ENCODE assay signal across 8 cellular contexts in the genomic region with DNA sequence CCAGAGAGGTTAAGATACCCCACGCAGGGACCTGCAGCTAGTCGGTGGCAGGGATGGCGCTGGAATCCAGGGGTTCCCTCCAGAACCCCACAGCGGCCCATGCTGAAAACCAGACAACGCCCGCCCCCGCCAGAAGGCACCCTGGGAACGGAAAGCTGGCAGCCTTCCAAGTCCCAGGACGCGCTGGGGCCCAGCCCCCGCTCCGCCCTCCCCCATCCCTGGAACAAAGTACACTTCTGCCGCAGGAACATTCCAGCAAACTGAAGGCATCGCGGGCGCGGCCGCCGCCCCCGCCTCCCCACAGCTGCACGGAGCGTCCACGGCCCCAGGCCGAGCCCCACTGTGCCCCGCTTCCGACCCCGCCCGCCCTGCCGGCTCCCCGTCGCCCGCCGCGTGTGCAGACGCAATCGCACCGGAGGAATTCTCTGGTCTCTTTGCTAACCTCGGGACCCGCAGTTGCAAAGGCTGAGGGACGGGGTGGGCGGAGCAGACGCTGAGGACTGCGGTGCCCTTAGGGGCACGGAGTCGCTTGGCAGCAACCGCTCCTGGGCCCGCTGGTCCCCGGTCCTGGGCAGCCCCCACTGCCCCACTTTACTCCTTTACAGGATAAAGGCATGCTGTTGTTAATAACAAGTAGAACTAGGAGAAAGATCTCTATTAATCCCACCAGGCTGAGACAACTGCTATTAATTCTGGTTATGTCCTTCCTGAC. TPM values are rescaled to one million over a fixed set of nuclear protein-coding genes. Genes with fewer than 3 reads are reported as not detected.
DNase-seq lines count a peak whose midpoint lies in the region; TF ChIP-seq lines count a peak whose summit lies in the region.

No MANE protein-coding gene starts in this region.

- H3K27me3 ChIP-seq in SJCRH30, result no peaks in the 10 kb centered on the region

- no peaks in the 10 kb centered on the region for H3K36me3 Mint-ChIP-seq in HFFc6 (ENCODE audit: low read depth)
- H3K36me3 Mint-ChIP-seq in activated naive CD4-positive, alpha-beta T cell treated with anti-CD3 and anti-CD28 coated beads, Interleukin-2, amount 10 ng/mL, durations not matched to agents 7 days and 5 days, result no peaks in the 10 kb centered on the region

- no peaks in the 10 kb centered on the region for H3K9me3 Mint-ChIP-seq in HFFc6
- H3K9me3 Mint-ChIP-seq in activated naive CD4-positive, alpha-beta T cell treated with anti-CD3 and anti-CD28 coated beads, Interleukin-2, amount 10 ng/mL, durations not matched to agents 7 days and 5 days, result no peaks in the 10 kb centered on the region

- peaks cover 16% of the 10 kb centered on the region for H3K27me3 Mint-ChIP-seq in HFFc6 (ENCODE audit: insufficient read depth)
- H3K27me3 Mint-ChIP-seq in activated naive CD4-positive, alpha-beta T cell treated with anti-CD3 and anti-CD28 coated beads, Interleukin-2, amount 10 ng/mL, durations not matched to agents 7 days and 5 days, result peaks cover 15% of the 10 kb centered on the region

- H3K4me1 ChIP-seq in SJCRH30, result peaks cover 6% of the 10 kb centered on the region

- TF ChIP-seq CTCF in AG09309 (IDR thresholded peaks at IDR 0.05; ENCODE audit: control insufficient read depth, insufficient read depth, low read depth, low read length, missing control alignments) (no peak), HFFc6 (IDR thresholded peaks at IDR 0.05) (no peak)

- peak overlapping the region; percentile 85 for H3K4me3 Mint-ChIP-seq in HFFc6
- peak overlapping the region; percentile 54 for H3K4me3 Mint-ChIP-seq in activated naive CD4-positive, alpha-beta T cell treated with anti-CD3 and anti-CD28 coated beads, Interleukin-2, amount 10 ng/mL, durations not matched to agents 7 days and 5 days

- H3K36me3 ChIP-seq in SJCRH30, result no peaks in the 10 kb centered on the region

- no peak overlapping the region; the same call in 1 of the 2 replicates for H3K27ac ChIP-seq in SJCRH30

- H3K9me3 ChIP-seq in SJCRH30 (replicated peaks), result peaks cover 11% of the 10 kb centered on the region

- peak overlapping the region; percentile 61 for H3K27ac Mint-ChIP-seq in HFFc6
- H3K27ac Mint-ChIP-seq in activated naive CD4-positive, alpha-beta T cell treated with anti-CD3 and anti-CD28 coated beads, Interleukin-2, amount 10 ng/mL, durations not matched to agents 7 days and 5 days, result no peak overlapping the region

- H3K4me3 ChIP-seq in AG09309 (ENCODE audit: control insufficient read depth, low read depth, low read length) (peak overlapping the region; percentile 56), SJCRH30 (peak overlapping the region; percentile 60)

- peaks cover 29% of the 10 kb centered on the region for H3K4me1 Mint-ChIP-seq in HFFc6 (ENCODE audit: low read depth)
- peaks cover 19% of the 10 kb centered on the region for H3K4me1 Mint-ChIP-seq in activated naive CD4-positive, alpha-beta T cell treated with anti-CD3 and anti-CD28 coated beads, Interleukin-2, amount 10 ng/mL, durations not matched to agents 7 days and 5 days

- CTCF ChIA-PET in activated naive CD4-positive, alpha-beta T cell treated with anti-CD3 and anti-CD28 coated beads, Interleukin-2, amount 10 ng/mL, durations not matched to agents 7 days and 5 days (lab: Charles Lee), result interaction anchor here (1.8 kb wide), 1 partner anchor 21 kb away, joined by 9 read pairs; no protein-coding TSS in a partner anchor

- DNase-seq in AG09309 (ENCODE audit: low read depth) (peak; percentile 2), HFFc6 (peak; percentile 16), SJCRH30 (peak; percentile 81 to 85), glomerular visceral epithelial cell (ENCODE audit: extremely low spot score) (peak; percentile 74), non-pigmented ciliary epithelial cell (ENCODE audit: low read depth) (peak; percentile 56), superior temporal gyrus (ENCODE audit: extremely low spot score) (peak; percentile 55), OCI-M2 (lab: John Stamatoyannopoulos, UW; ENCODE audit: unreplicated experiment) (no peak)
- DNase-seq in activated naive CD4-positive, alpha-beta T cell treated with anti-CD3 and anti-CD28 coated beads, Interleukin-2, amount 10 ng/mL, durations not matched to agents 7 days and 5 days, result peak; percentile 53

RNA-seq across cellular contexts. Expression of a gene that starts 44.8 kb away (rescaled TPM):
- total RNA-seq in HFFc6 (2021; fragmentation: NEBNext Ultra II Directional; extraction: Animal tissue kit (Norgen Biotek cat#: 25700)), result not detected
- not detected in 2 replicates for total RNA-seq in SJCRH30 (2014; rRNA removed; shearing (Covaris generic))

RNA-seq across cellular contexts. Expression of a gene that starts 59.4 kb away (rescaled TPM):
- under 1 TPM in 5 of 6 experiments, not detected in 1; 0.05 to 0.13 (median 0.09) TPM for total RNA-seq in HFFc6 (2021; fragmentation: NEBNext Ultra II Directional; extraction: Animal tissue kit (Norgen Biotek cat#: 25700))
- total RNA-seq in SJCRH30 (2014; rRNA removed; shearing (Covaris generic)), result 3.1 and 4.5 TPM in 2 replicates
